In the genomic region with DNA sequence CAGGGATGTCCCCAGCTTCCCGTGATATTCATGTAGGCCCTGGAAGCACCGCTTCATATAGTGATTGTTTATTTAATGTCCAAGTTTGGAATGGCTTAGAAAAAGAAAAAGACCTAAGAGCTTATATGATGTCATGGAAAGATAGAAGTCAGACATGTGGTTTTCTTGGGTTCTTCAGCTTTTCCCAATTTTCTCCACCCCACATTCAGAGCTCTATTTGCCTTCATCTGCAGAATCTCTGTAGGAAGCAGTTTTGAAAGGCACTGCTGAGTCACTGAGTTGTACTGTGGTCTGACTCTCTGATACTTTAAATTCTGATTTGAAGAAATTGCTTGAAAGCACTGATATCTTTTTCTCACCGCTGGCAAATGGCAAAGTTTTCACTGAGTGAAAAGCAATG, we compare ENCODE assay signal across 13 cellular contexts.
A peak's percentile ranks its signal among the peaks of the same experiment; 100 is the strongest.
DNase-seq lines count a peak whose midpoint lies in the region; ATAC-seq and TF ChIP-seq lines count a peak whose summit lies in the region.
"Had no signal": no experiment of that assay in that cellular context is flagged by ENCODE, and none has a peak within 500 bp of the region (broad histone marks: within the 10 kb centered on the region; RNA-seq: fewer than 3 reads in every experiment).

No MANE protein-coding gene starts in this region.

- H4K20me1 ChIP-seq in GM23248 (ENCODE audit: insufficient read depth), result no peaks in the 10 kb centered on the region
- no peaks in the 10 kb centered on the region for H4K20me1 ChIP-seq in hepatocyte (ENCODE audit: insufficient read depth, poor library complexity, severe bottlenecking)

- peaks cover 38% of the 10 kb centered on the region for H3K4me1 ChIP-seq in GM23248 (ENCODE audit: insufficient read depth)
- no peaks in the 10 kb centered on the region for H3K4me1 ChIP-seq in body of pancreas
- peaks cover 39% of the 10 kb centered on the region for H3K4me1 ChIP-seq in hepatocyte (ENCODE audit: insufficient read depth)

- H3K36me3 ChIP-seq in GM23248 (ENCODE audit: low read depth), result no peaks in the 10 kb centered on the region
- H3K36me3 ChIP-seq in body of pancreas (replicated peaks in 1 of 2; ENCODE audit: insufficient read depth in 1 of 2, low read depth in 2 of 2), result no peaks in the 10 kb centered on the region
- no peaks in the 10 kb centered on the region for H3K36me3 ChIP-seq in hepatocyte (replicated peaks; ENCODE audit: insufficient read depth, low read depth)

- H3K9me3 ChIP-seq in GM23248 (ENCODE audit: low read depth) (no peaks in the 10 kb centered on the region), body of pancreas (no peaks in the 10 kb centered on the region), hepatocyte (ENCODE audit: low read depth) (no peaks in the 10 kb centered on the region)

- H3K27me3 ChIP-seq in GM23248 (replicated peaks; ENCODE audit: insufficient read depth) (no peaks in the 10 kb centered on the region), body of pancreas (no peaks in the 10 kb centered on the region), hepatocyte (no peaks in the 10 kb centered on the region)

- H3K4me3 ChIP-seq in GM23248 (no peak overlapping the region), body of pancreas (no peak overlapping the region), hepatocyte (no peak overlapping the region)

- H3K9me2 ChIP-seq in GM23248 (ENCODE audit: insufficient read depth) (no peaks in the 10 kb centered on the region), hepatocyte (replicated peaks; ENCODE audit: insufficient read depth) (no peaks in the 10 kb centered on the region)

- DNase-seq in GM23248, result peak; percentile 79
- peak in 1 of 4 donors; percentile 12 for DNase-seq in body of pancreas
- DNase-seq in hepatocyte (ENCODE audit: low spot score), result peak; percentile 48
- DNase-seq in smooth muscle cell of the brain vasculature (ENCODE audit: low read depth, low spot score), result peak; percentile 73
- DNase-seq in RKO (ENCODE audit: low spot score), result no peak
- DNase-seq in NK-92 treated with Interleukin-12 subunit alpha and Interleukin-12 subunit beta, amount 100 ng/mL, for 24 hours (lab: John Stamatoyannopoulos, UW), result no peak
- no peak for DNase-seq in NCI-H446 treated with DMSO at 0.1 percent for 48 hours (lab: John Stamatoyannopoulos, UW)
- DNase-seq in ecto neural progenitor cell (ENCODE audit: low spot score), result no peak
- DNase-seq: activated CD8-positive, alpha-beta T cell treated with anti-CD3 and anti-CD28 coated beads for 36 hours; activated naive CD4-positive, alpha-beta T cell treated with Interleukin-2 at 50 U/mL for 16 hours; COR-L47; effector memory CD4-positive, alpha-beta T cell; NCI-H1694 treated with DMSO at 0.1 percent for 48 hours had no signal

- H3K27ac ChIP-seq in GM23248, result peak overlapping the region; percentile 34
- H3K27ac ChIP-seq in body of pancreas, result no peak overlapping the region
- peak overlapping the region; percentile 98 for H3K27ac ChIP-seq in hepatocyte

- peak overlapping the region; percentile 27 for H3K4me2 ChIP-seq in GM23248 (ENCODE audit: unreplicated experiment)
- H3K4me2 ChIP-seq in hepatocyte, result no peak overlapping the region

- no peak for TF ChIP-seq POLR2A in body of pancreas (IDR thresholded peaks at IDR 0.05)

- ATAC-seq in body of pancreas, result peak; percentile 42
- ATAC-seq: activated CD8-positive, alpha-beta T cell treated with anti-CD3 and anti-CD28 coated beads for 36 hours had no signal

- TF ChIP-seq CTCF in body of pancreas (IDR thresholded peaks at IDR 0.05) (no peak), hepatocyte (IDR thresholded peaks at IDR 0.05; ENCODE audit: poor library complexity) (no peak)

- no peaks in the 10 kb centered on the region for H3K79me2 ChIP-seq in GM23248 (ENCODE audit: insufficient read depth)
- no peaks in the 10 kb centered on the region for H3K79me2 ChIP-seq in hepatocyte

- 0 out of 2 replicates have a peak overlapping the region, but pooled peaks have one; percentile 4 for H3K9ac ChIP-seq in GM23248

- H3F3A ChIP-seq in GM23248 (ENCODE audit: insufficient read depth), result peaks cover 34% of the 10 kb centered on the region

- H2AFZ ChIP-seq in GM23248, result no peak overlapping the region
- no peak overlapping the region for H2AFZ ChIP-seq in hepatocyte

- intact Hi-C loops in body of pancreas (cut with DNase I), result no loop called here

- in situ Hi-C loops in GM23248 (cut with MboI), result no loop called here

- WGBS in GM23248 (ENCODE audit: low coverage in 1 of 2, low lambda C conversion rate in 2 of 2, missing lambda C conversion rate in 2 of 2), 2 experiments, result 62 to 67% methylated on average over 3 of the region's 3 CpGs
- WGBS in body of pancreas, 2 donors, result 39 to 43% methylated on average over 3 of the region's 3 CpGs
- WGBS in hepatocyte (ENCODE audit: low lambda C conversion rate, missing lambda C conversion rate), result 51% methylated on average over 3 of the region's 3 CpGs

Comparison
In these comparisons a context has a peak if more than half of its experiments do, and no peak if none do; other contexts are left out.
1. DNase-seq: peak in GM23248 (single experiment), hepatocyte (single experiment) and smooth muscle cell of the brain vasculature (single experiment); none in RKO (single experiment), NK-92 treated with Interleukin-12 subunit alpha and Interleukin-12 subunit beta, amount 100 ng/mL, for 24 hours (single experiment), NCI-H446 treated with DMSO at 0.1 percent for 48 hours (single experiment) and ecto neural progenitor cell (single experiment).
2. H3K27ac ChIP-seq: peak in GM23248 (single experiment) and hepatocyte (single experiment); none in body of pancreas (0 of 4).